25 cellular contexts compared by ENCODE assay signal in genomic region chr2:138601438-138602165, GRCh38.
A peak's percentile ranks its signal among the peaks of the same experiment; 100 is the strongest.
DNase-seq lines count a peak whose midpoint lies in the region; ATAC-seq and TF ChIP-seq lines count a peak whose summit lies in the region.
"Had no signal": no experiment of that assay in that cellular context is flagged by ENCODE, and none has a peak within 500 bp of the region (broad histone marks: within the 10 kb centered on the region; RNA-seq: fewer than 3 reads in every experiment).

No MANE protein-coding gene starts in this region.

- H3K27me3 Mint-ChIP-seq in stimulated activated naive B cell treated with anti-CD40 and anti-IgM and Interleukin-4, amounts not matched to agents 10 μg/mL and 1 μg/mL and 100 μg/mL, for 72 hours: no peaks in the 10 kb centered on the region
- H3K27me3 Mint-ChIP-seq in natural killer cell treated with Interleukin-12 subunit alpha and Interleukin-12 subunit beta and Interleukin-15 and Interleukin-18, amount 100 ng/mL, for 72 hours: no peaks in the 10 kb centered on the region
- H3K27me3 Mint-ChIP-seq: stimulated activated naive CD8-positive, alpha-beta T cell treated with anti-CD3 and anti-CD28 coated beads, Interleukin-15, Interleukin-2, amounts not matched to agents 100 ng/mL and 50 ng/mL, for 24 hours had no signal

- H3K27me3 ChIP-seq in right cardiac atrium (ENCODE audit: control insufficient read depth, insufficient read depth): no peaks in the 10 kb centered on the region
- no peaks in the 10 kb centered on the region for H3K27me3 ChIP-seq in esophagus muscularis mucosa
- H3K27me3 ChIP-seq: BE2C, MG63, sigmoid colon, thyroid gland had no signal

- no peak overlapping the region for H3K27ac ChIP-seq in right cardiac atrium (ENCODE audit: low read length)
- no peak overlapping the region for H3K27ac ChIP-seq in esophagus muscularis mucosa (replicated peaks in 1 of 4)
- H3K27ac ChIP-seq: lower lobe of right lung, sigmoid colon, thyroid gland, WERI-Rb-1 had no signal

- H3K4me1 ChIP-seq in right cardiac atrium (ENCODE audit: control insufficient read depth, insufficient read depth, low read length): no peaks in the 10 kb centered on the region
- H3K4me1 ChIP-seq in esophagus muscularis mucosa: no peaks in the 10 kb centered on the region
- H3K4me1 ChIP-seq: lower lobe of right lung, sigmoid colon, thyroid gland had no signal

- WGBS in right cardiac atrium: 83% methylated on average over 2 of the region's 2 CpGs
- 67% methylated on average over 1 of the region's 2 CpGs for WGBS in esophagus muscularis mucosa

- no peak for TF ChIP-seq POLR2A in esophagus muscularis mucosa (IDR thresholded peaks at IDR 0.05; ENCODE audit: low read depth)

- no peak for TF ChIP-seq EP300 in esophagus muscularis mucosa (IDR thresholded peaks at IDR 0.05)

- peaks cover 0 to under 1% (median 0%) of the 10 kb centered on the region in 4 donors for H3K36me3 ChIP-seq in esophagus muscularis mucosa
- H3K36me3 ChIP-seq: BE2C, lower lobe of right lung, MG63, sigmoid colon, thyroid gland, WERI-Rb-1 had no signal

- H3K27ac Mint-ChIP-seq in stimulated activated naive B cell treated with anti-CD40 and anti-IgM and Interleukin-4, amounts not matched to agents 10 μg/mL and 1 μg/mL and 100 μg/mL, for 72 hours: peak overlapping the region; percentile 38
- no peak overlapping the region for H3K27ac Mint-ChIP-seq in natural killer cell treated with Interleukin-12 subunit alpha and Interleukin-12 subunit beta and Interleukin-15 and Interleukin-18, amount 100 ng/mL, for 72 hours
- H3K27ac Mint-ChIP-seq: stimulated activated naive CD8-positive, alpha-beta T cell treated with anti-CD3 and anti-CD28 coated beads, Interleukin-15, Interleukin-2, amounts not matched to agents 100 ng/mL and 50 ng/mL, for 24 hours had no signal

- peak; percentile 28 for ATAC-seq in Right ventricle myocardium inferior
- no peak for ATAC-seq in right cardiac atrium
- ATAC-seq in stimulated activated naive B cell treated with anti-CD40 and anti-IgM and Interleukin-4, amounts not matched to agents 10 μg/mL and 1 μg/mL and 100 μg/mL, for 72 hours (replicated peaks): no peak
- ATAC-seq in natural killer cell treated with Interleukin-12 subunit alpha and Interleukin-12 subunit beta and Interleukin-15 and Interleukin-18, amount 100 ng/mL, for 72 hours: no peak
- no peak for ATAC-seq in GM21526 (IDR thresholded peaks at IDR 0.05; ENCODE audit: low FRiP score, unreplicated experiment)
- ATAC-seq: lower lobe of right lung, mucosa of descending colon had no signal

- H3K4me3 Mint-ChIP-seq in stimulated activated naive B cell treated with anti-CD40 and anti-IgM and Interleukin-4, amounts not matched to agents 10 μg/mL and 1 μg/mL and 100 μg/mL, for 72 hours: no peak overlapping the region
- no peak overlapping the region for H3K4me3 Mint-ChIP-seq in natural killer cell treated with Interleukin-12 subunit alpha and Interleukin-12 subunit beta and Interleukin-15 and Interleukin-18, amount 100 ng/mL, for 72 hours
- H3K4me3 Mint-ChIP-seq: neural crest cell; stimulated activated naive CD8-positive, alpha-beta T cell treated with anti-CD3 and anti-CD28 coated beads, Interleukin-15, Interleukin-2, amounts not matched to agents 100 ng/mL and 50 ng/mL, for 24 hours had no signal

- no peak for DNase-seq in Right ventricle myocardium inferior (ENCODE audit: missing footprints)
- no peak for DNase-seq in right cardiac atrium
- DNase-seq in astrocyte of the hippocampus (ENCODE audit: low read depth, low spot score): peak; percentile 12
- peak; percentile 26 for DNase-seq in kidney tubule cell (ENCODE audit: low spot score)
- DNase-seq in stimulated activated naive B cell treated with anti-CD40 and anti-IgM and Interleukin-4, amounts not matched to agents 10 μg/mL and 1 μg/mL and 100 μg/mL, for 72 hours: no peak
- no peak for DNase-seq in natural killer cell treated with Interleukin-12 subunit alpha and Interleukin-12 subunit beta and Interleukin-15 and Interleukin-18, amount 100 ng/mL, for 72 hours (ENCODE audit: low spot score)
- no peak for DNase-seq in esophagus muscularis mucosa (ENCODE audit: extremely low spot score)
- DNase-seq: activated CD4-positive, alpha-beta T cell treated with anti-CD3 and anti-CD28 coated beads for 48 hours; activated effector memory CD4-positive, alpha-beta T cell treated with anti-CD3 and anti-CD28 coated beads, Interleukin-2, amount 50 U/mL, for 16 hours; activated T-cell treated with anti-CD3 and anti-CD28 coated beads, Interleukin-2, amount 50 U/mL, for 1 hour; kidney; lower lobe of right lung; MG63; mucosa of descending colon; posterior cingulate gyrus; Right ventricle myocardium superior; sigmoid colon; SW 1271; T-helper 9 cell; thyroid gland; WERI-Rb-1 had no signal

- no peaks in the 10 kb centered on the region for H3K4me1 Mint-ChIP-seq in stimulated activated naive B cell treated with anti-CD40 and anti-IgM and Interleukin-4, amounts not matched to agents 10 μg/mL and 1 μg/mL and 100 μg/mL, for 72 hours
- H3K4me1 Mint-ChIP-seq in natural killer cell treated with Interleukin-12 subunit alpha and Interleukin-12 subunit beta and Interleukin-15 and Interleukin-18, amount 100 ng/mL, for 72 hours (ENCODE audit: low read depth in 2 of 2): no peaks in the 10 kb centered on the region

- no peak overlapping the region for H3K4me3 ChIP-seq in right cardiac atrium (ENCODE audit: low read length)
- H3K4me3 ChIP-seq in esophagus muscularis mucosa: no peak overlapping the region
- H3K4me3 ChIP-seq: lower lobe of right lung, MG63, mucosa of descending colon, sigmoid colon, thyroid gland had no signal

- TF ChIP-seq CTCF in esophagus muscularis mucosa (IDR thresholded peaks at IDR 0.05): no peak

- intact Hi-C loops in Right ventricle myocardium inferior (cut with DNase I) (no loop called here), right cardiac atrium (cut with DNase I) (no loop called here), esophagus muscularis mucosa (cut with DNase I) (no loop called here)

- H3K9me3 Mint-ChIP-seq in stimulated activated naive B cell treated with anti-CD40 and anti-IgM and Interleukin-4, amounts not matched to agents 10 μg/mL and 1 μg/mL and 100 μg/mL, for 72 hours: no peaks in the 10 kb centered on the region
- H3K9me3 Mint-ChIP-seq in natural killer cell treated with Interleukin-12 subunit alpha and Interleukin-12 subunit beta and Interleukin-15 and Interleukin-18, amount 100 ng/mL, for 72 hours: no peaks in the 10 kb centered on the region
- H3K9me3 Mint-ChIP-seq: neural crest cell; stimulated activated naive CD8-positive, alpha-beta T cell treated with anti-CD3 and anti-CD28 coated beads, Interleukin-15, Interleukin-2, amounts not matched to agents 100 ng/mL and 50 ng/mL, for 24 hours had no signal

- no peaks in the 10 kb centered on the region for H3K9me3 ChIP-seq in right cardiac atrium (ENCODE audit: control insufficient read depth, low read length)
- no peaks in the 10 kb centered on the region for H3K9me3 ChIP-seq in esophagus muscularis mucosa
- H3K9me3 ChIP-seq: BE2C, lower lobe of right lung, MG63, mucosa of descending colon, sigmoid colon, thyroid gland had no signal

- H3K36me3 Mint-ChIP-seq in stimulated activated naive B cell treated with anti-CD40 and anti-IgM and Interleukin-4, amounts not matched to agents 10 μg/mL and 1 μg/mL and 100 μg/mL, for 72 hours: peaks cover 7 to 12% of the 10 kb centered on the region in 2 donors
- no peaks in the 10 kb centered on the region for H3K36me3 Mint-ChIP-seq in natural killer cell treated with Interleukin-12 subunit alpha and Interleukin-12 subunit beta and Interleukin-15 and Interleukin-18, amount 100 ng/mL, for 72 hours

Comparison
In these comparisons a context has a peak if more than half of its experiments do, and no peak if none do; other contexts are left out.
1. DNase-seq: peak in astrocyte of the hippocampus (single experiment) and kidney tubule cell (single experiment); none in Right ventricle myocardium inferior (single experiment), right cardiac atrium (0 of 3), stimulated activated naive B cell treated with anti-CD40 and anti-IgM and Interleukin-4, amounts not matched to agents 10 μg/mL and 1 μg/mL and 100 μg/mL, for 72 hours (single experiment), natural killer cell treated with Interleukin-12 subunit alpha and Interleukin-12 subunit beta and Interleukin-15 and Interleukin-18, amount 100 ng/mL, for 72 hours (single experiment) and esophagus muscularis mucosa (single experiment).